In the genomic region with DNA sequence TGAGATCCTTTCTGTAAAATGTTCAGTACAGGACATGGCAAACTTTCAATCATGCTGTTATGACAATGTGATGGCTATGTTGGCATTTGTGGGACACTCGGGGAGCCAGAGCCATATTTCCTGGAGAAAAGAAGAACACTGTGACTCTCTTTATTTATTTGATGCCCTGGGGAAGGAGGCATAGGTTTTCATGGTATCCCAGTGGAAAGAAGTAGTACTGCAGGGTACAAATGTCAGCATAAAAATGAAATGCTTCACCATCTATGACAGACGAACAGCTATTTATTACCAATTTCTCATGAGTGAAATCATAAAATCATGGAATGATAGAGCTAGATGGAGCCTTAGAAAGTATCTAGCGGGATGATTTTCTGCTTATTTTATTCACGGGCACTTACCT, we compare ENCODE assay signal across 10 cellular contexts.
DNase-seq lines count a peak whose midpoint lies in the region; ATAC-seq and TF ChIP-seq lines count a peak whose summit lies in the region.
"Had no signal": no experiment of that assay in that cellular context is flagged by ENCODE, and none has a peak within 500 bp of the region (broad histone marks: within the 10 kb centered on the region; RNA-seq: fewer than 3 reads in every experiment).

No MANE protein-coding gene starts in this region.

- H3K4me1 ChIP-seq in Caco-2, result peaks cover 5% of the 10 kb centered on the region; the same call in 1 of the 2 replicates

- POLR2A ChIA-PET in Caco-2 (lab: Charles Lee), result no interaction called here

- BruUV-seq in Caco-2 (replicated peaks; lab: Mats Ljungman, UMichigan), result no TSS peak

- H3K27ac Mint-ChIP-seq in Caco-2 (ENCODE audit: unreplicated experiment) (no peak overlapping the region), nephron progenitor cell (no peak overlapping the region)
- H3K27ac Mint-ChIP-seq: activated T-cell treated with anti-CD3 and anti-CD28 coated beads, Interleukin-2, amount 50 U/mL, for 24 hours had no signal

- intact Hi-C loops in Caco-2 (cut with micrococcal nuclease; ENCODE audit: unreplicated experiment) (no loop called here), posterior vena cava (cut with DNase I) (no loop called here)

- H3K27me3 ChIP-seq in Caco-2 (replicated peaks; ENCODE audit: control insufficient read depth, insufficient read depth, low read length), result no peaks in the 10 kb centered on the region

- no peaks in the 10 kb centered on the region for H3K36me3 Mint-ChIP-seq in Caco-2 (ENCODE audit: insufficient read depth, unreplicated experiment)
- H3K36me3 Mint-ChIP-seq in nephron progenitor cell (ENCODE audit: low read depth), result no peaks in the 10 kb centered on the region

- no peak for DNase-seq in Caco-2
- no peak for DNase-seq in astrocyte of the cerebellum (ENCODE audit: low read depth)
- DNase-seq in nephron progenitor cell, result no peak
- no peak for DNase-seq in posterior vena cava (ENCODE audit: low spot score)
- no peak for DNase-seq in activated gamma-delta T cell treated with Interleukin-2 at 50 U/mL for 16 hours
- no peak for DNase-seq in COR-L47 (lab: John Stamatoyannopoulos, UW)
- DNase-seq: activated T-cell treated with anti-CD3 and anti-CD28 coated beads, Interleukin-2, amount 50 U/mL, for 24 hours; foreskin melanocyte had no signal

- in situ Hi-C loops in astrocyte of the cerebellum (cut with HindIII; ENCODE audit: low sequenced_read_pairs), result no loop called here

- ATAC-seq in HG03354 (IDR thresholded peaks at IDR 0.05; ENCODE audit: poor library complexity, severe bottlenecking, unreplicated experiment), result peak; percentile 63
- ATAC-seq in GM21515 (IDR thresholded peaks at IDR 0.05; ENCODE audit: unreplicated experiment), result no peak

- TF ChIP-seq CTCF in Caco-2 (IDR thresholded peaks at IDR 0.05; ENCODE audit: insufficient read depth in 1 of 2, low read depth in 1 of 2, low read length in 1 of 2, severe bottlenecking in 1 of 2, unreplicated experiment in 1 of 2) (peak; percentile 19 to 31), astrocyte of the cerebellum (IDR thresholded peaks at IDR 0.05; ENCODE audit: low read depth, low read length, missing control alignments) (peak; percentile 30), nephron progenitor cell (IDR thresholded peaks at IDR 0.05) (peak; percentile 33)

- H3K36me3 ChIP-seq in Caco-2 (ENCODE audit: control insufficient read depth, insufficient read depth, low read length), result no peaks in the 10 kb centered on the region

- H3K4me1 Mint-ChIP-seq in Caco-2 (ENCODE audit: low read depth, unreplicated experiment), result no peaks in the 10 kb centered on the region
- H3K4me1 Mint-ChIP-seq in nephron progenitor cell, result peaks cover 10% of the 10 kb centered on the region

- peaks cover 16% of the 10 kb centered on the region for H3K9me3 Mint-ChIP-seq in Caco-2 (ENCODE audit: unreplicated experiment)
- peaks cover 17% of the 10 kb centered on the region for H3K9me3 Mint-ChIP-seq in nephron progenitor cell
- H3K9me3 Mint-ChIP-seq: activated T-cell treated with anti-CD3 and anti-CD28 coated beads, Interleukin-2, amount 50 U/mL, for 24 hours had no signal

- H3K4me3 ChIP-seq in Caco-2 (ENCODE audit: low read depth, low read length), result no peak overlapping the region
- H3K4me3 ChIP-seq in astrocyte of the cerebellum (ENCODE audit: low read depth, low read length), result no peak overlapping the region

- H3K4me3 Mint-ChIP-seq in Caco-2 (ENCODE audit: unreplicated experiment) (no peak overlapping the region), nephron progenitor cell (no peak overlapping the region)
- H3K4me3 Mint-ChIP-seq: activated T-cell treated with anti-CD3 and anti-CD28 coated beads, Interleukin-2, amount 50 U/mL, for 24 hours had no signal

- H3K27me3 Mint-ChIP-seq in Caco-2 (ENCODE audit: insufficient read depth, unreplicated experiment) (no peaks in the 10 kb centered on the region), nephron progenitor cell (ENCODE audit: low read depth, poor library complexity) (peaks cover 9% of the 10 kb centered on the region)

- CTCF ChIA-PET in Caco-2 (lab: Charles Lee), result no interaction called here

- H3K9me3 ChIP-seq in Caco-2, result no peaks in the 10 kb centered on the region
